Comparison of ENCODE assay signal across 1 cellular context in genomic region chr3:11846281-11847034, GRCh38.
TF ChIP-seq lines count a peak whose summit lies in the region.

A gene with protein sequence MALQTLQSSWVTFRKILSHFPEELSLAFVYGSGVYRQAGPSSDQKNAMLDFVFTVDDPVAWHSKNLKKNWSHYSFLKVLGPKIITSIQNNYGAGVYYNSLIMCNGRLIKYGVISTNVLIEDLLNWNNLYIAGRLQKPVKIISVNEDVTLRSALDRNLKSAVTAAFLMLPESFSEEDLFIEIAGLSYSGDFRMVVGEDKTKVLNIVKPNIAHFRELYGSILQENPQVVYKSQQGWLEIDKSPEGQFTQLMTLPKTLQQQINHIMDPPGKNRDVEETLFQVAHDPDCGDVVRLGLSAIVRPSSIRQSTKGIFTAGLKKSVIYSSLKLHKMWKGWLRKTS (minus strand): TSS chr3:11846885. CDS start chr3:11846636, 249 bp downstream.

TF ChIP-seq in HepG2, 621 proteins besides CTCF, POLR2A, EP300 and RAD21 (continued from another document and continues in another):
- TF ChIP-seq, protein P1, sequence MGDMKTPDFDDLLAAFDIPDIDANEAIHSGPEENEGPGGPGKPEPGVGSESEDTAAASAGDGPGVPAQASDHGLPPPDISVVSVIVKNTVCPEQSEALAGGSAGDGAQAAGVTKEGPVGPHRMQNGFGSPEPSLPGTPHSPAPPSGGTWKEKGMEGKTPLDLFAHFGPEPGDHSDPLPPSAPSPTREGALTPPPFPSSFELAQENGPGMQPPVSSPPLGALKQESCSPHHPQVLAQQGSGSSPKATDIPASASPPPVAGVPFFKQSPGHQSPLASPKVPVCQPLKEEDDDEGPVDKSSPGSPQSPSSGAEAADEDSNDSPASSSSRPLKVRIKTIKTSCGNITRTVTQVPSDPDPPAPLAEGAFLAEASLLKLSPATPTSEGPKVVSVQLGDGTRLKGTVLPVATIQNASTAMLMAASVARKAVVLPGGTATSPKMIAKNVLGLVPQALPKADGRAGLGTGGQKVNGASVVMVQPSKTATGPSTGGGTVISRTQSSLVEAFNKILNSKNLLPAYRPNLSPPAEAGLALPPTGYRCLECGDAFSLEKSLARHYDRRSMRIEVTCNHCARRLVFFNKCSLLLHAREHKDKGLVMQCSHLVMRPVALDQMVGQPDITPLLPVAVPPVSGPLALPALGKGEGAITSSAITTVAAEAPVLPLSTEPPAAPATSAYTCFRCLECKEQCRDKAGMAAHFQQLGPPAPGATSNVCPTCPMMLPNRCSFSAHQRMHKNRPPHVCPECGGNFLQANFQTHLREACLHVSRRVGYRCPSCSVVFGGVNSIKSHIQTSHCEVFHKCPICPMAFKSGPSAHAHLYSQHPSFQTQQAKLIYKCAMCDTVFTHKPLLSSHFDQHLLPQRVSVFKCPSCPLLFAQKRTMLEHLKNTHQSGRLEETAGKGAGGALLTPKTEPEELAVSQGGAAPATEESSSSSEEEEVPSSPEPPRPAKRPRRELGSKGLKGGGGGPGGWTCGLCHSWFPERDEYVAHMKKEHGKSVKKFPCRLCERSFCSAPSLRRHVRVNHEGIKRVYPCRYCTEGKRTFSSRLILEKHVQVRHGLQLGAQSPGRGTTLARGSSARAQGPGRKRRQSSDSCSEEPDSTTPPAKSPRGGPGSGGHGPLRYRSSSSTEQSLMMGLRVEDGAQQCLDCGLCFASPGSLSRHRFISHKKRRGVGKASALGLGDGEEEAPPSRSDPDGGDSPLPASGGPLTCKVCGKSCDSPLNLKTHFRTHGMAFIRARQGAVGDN (CRISPR knock-in tag; IDR thresholded peaks at IDR 0.05) = peak; percentile 91
- TF ChIP-seq, protein P2, sequence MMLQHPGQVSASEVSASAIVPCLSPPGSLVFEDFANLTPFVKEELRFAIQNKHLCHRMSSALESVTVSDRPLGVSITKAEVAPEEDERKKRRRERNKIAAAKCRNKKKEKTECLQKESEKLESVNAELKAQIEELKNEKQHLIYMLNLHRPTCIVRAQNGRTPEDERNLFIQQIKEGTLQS (CRISPR knock-in tag; IDR thresholded peaks at IDR 0.05) = no peak
- TF ChIP-seq ZNF598 (CRISPR knock-in tag; IDR thresholded peaks at IDR 0.05; ENCODE audit: borderline replicate concordance) (peak; percentile 83; the same call in 1 of the 2 replicates), JUNB (CRISPR knock-in tag; IDR thresholded peaks at IDR 0.05; ENCODE audit: borderline replicate concordance) (0 out of 2 replicates have a peak, but pooled peaks have one; percentile 24), ERF (CRISPR knock-in tag; IDR thresholded peaks at IDR 0.05) (peak; percentile 84; the same call in 1 of the 2 replicates), ZNF552 (CRISPR knock-in tag; IDR thresholded peaks at IDR 0.05; ENCODE audit: borderline replicate concordance) (peak; percentile 48; the same call in 1 of the 2 replicates), ONECUT2 (CRISPR knock-in tag; IDR thresholded peaks at IDR 0.05) (peak; percentile 46; the same call in 1 of the 2 replicates), HOXA9 (CRISPR knock-in tag; IDR thresholded peaks at IDR 0.05; ENCODE audit: borderline replicate concordance) (peak; percentile 67; the same call in 1 of the 2 replicates), YEATS2 (CRISPR knock-in tag; IDR thresholded peaks at IDR 0.05; ENCODE audit: borderline replicate concordance) (peak; percentile 99), SNAI1 (CRISPR knock-in tag; IDR thresholded peaks at IDR 0.05; ENCODE audit: borderline replicate concordance) (no peak), ZNF737 (CRISPR knock-in tag; IDR thresholded peaks at IDR 0.05; ENCODE audit: borderline replicate concordance) (peak; percentile 92), XBP1 (CRISPR knock-in tag; IDR thresholded peaks at IDR 0.05) (0 out of 2 replicates have a peak, but pooled peaks have one; percentile 41), HOXA3 (CRISPR knock-in tag; IDR thresholded peaks at IDR 0.05) (peak; percentile 93), GLI4 (CRISPR knock-in tag; IDR thresholded peaks at IDR 0.05; ENCODE audit: borderline replicate concordance) (peak; percentile 97; the same call in 1 of the 2 replicates), TARDBP (CRISPR knock-in tag; IDR thresholded peaks at IDR 0.05) (peak; percentile 84), GABPB1 (CRISPR knock-in tag; IDR thresholded peaks at IDR 0.05) (peak; percentile 95), SALL2 (CRISPR knock-in tag; IDR thresholded peaks at IDR 0.05) (peak; percentile 98), ZBTB2 (CRISPR knock-in tag; IDR thresholded peaks at IDR 0.05; ENCODE audit: low read depth) (0 out of 2 replicates have a peak, but pooled peaks have one; percentile 37), ZNF660 (CRISPR knock-in tag; IDR thresholded peaks at IDR 0.05; ENCODE audit: borderline replicate concordance, low read depth) (no peak), ETV6 (CRISPR knock-in tag; conservative IDR thresholded peaks at IDR 0.05) (peak; percentile 61; the same call in 1 of the 2 replicates), NFE2L2 (IDR thresholded peaks at IDR 0.05; ENCODE audit: low read length) (no peak), PAF1 (CRISPR knock-in tag; IDR thresholded peaks at IDR 0.05) (no peak), DRAP1 (CRISPR knock-in tag; IDR thresholded peaks at IDR 0.05) (peak; percentile 75), E2F2 (CRISPR knock-in tag; IDR thresholded peaks at IDR 0.05; ENCODE audit: borderline replicate concordance) (no peak), MEF2D (CRISPR knock-in tag; IDR thresholded peaks at IDR 0.05) (peak; percentile 53), ZNF160 (CRISPR knock-in tag; IDR thresholded peaks at IDR 0.05) (peak; percentile 74; the same call in 1 of the 2 replicates), MBNL3 (CRISPR knock-in tag; conservative IDR thresholded peaks at IDR 0.05) (no peak), ZNF205 (CRISPR knock-in tag; IDR thresholded peaks at IDR 0.05) (peak; percentile 67; the same call in 1 of the 2 replicates), ZNF33B (CRISPR knock-in tag; IDR thresholded peaks at IDR 0.05) (peak; percentile 62; the same call in 1 of the 2 replicates), HIVEP1 (CRISPR knock-in tag; IDR thresholded peaks at IDR 0.05) (peak; percentile 72)
- TF ChIP-seq, protein P3, sequence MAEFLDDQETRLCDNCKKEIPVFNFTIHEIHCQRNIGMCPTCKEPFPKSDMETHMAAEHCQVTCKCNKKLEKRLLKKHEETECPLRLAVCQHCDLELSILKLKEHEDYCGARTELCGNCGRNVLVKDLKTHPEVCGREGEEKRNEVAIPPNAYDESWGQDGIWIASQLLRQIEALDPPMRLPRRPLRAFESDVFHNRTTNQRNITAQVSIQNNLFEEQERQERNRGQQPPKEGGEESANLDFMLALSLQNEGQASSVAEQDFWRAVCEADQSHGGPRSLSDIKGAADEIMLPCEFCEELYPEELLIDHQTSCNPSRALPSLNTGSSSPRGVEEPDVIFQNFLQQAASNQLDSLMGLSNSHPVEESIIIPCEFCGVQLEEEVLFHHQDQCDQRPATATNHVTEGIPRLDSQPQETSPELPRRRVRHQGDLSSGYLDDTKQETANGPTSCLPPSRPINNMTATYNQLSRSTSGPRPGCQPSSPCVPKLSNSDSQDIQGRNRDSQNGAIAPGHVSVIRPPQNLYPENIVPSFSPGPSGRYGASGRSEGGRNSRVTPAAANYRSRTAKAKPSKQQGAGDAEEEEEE (CRISPR knock-in tag; IDR thresholded peaks at IDR 0.05; ENCODE audit: borderline replicate concordance) = peak; percentile 31; the same call in 1 of the 2 replicates
- TF ChIP-seq, protein P4, sequence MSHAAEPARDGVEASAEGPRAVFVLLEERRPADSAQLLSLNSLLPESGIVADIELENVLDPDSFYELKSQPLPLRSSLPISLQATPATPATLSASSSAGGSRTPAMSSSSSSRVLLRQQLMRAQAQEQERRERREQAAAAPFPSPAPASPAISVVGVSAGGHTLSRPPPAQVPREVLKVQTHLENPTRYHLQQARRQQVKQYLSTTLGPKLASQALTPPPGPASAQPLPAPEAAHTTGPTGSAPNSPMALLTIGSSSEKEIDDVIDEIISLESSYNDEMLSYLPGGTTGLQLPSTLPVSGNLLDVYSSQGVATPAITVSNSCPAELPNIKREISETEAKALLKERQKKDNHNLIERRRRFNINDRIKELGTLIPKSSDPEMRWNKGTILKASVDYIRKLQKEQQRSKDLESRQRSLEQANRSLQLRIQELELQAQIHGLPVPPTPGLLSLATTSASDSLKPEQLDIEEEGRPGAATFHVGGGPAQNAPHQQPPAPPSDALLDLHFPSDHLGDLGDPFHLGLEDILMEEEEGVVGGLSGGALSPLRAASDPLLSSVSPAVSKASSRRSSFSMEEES (CRISPR knock-in tag; IDR thresholded peaks at IDR 0.05) = peak; percentile 28; the same call in 1 of the 2 replicates
- TF ChIP-seq, protein P5, sequence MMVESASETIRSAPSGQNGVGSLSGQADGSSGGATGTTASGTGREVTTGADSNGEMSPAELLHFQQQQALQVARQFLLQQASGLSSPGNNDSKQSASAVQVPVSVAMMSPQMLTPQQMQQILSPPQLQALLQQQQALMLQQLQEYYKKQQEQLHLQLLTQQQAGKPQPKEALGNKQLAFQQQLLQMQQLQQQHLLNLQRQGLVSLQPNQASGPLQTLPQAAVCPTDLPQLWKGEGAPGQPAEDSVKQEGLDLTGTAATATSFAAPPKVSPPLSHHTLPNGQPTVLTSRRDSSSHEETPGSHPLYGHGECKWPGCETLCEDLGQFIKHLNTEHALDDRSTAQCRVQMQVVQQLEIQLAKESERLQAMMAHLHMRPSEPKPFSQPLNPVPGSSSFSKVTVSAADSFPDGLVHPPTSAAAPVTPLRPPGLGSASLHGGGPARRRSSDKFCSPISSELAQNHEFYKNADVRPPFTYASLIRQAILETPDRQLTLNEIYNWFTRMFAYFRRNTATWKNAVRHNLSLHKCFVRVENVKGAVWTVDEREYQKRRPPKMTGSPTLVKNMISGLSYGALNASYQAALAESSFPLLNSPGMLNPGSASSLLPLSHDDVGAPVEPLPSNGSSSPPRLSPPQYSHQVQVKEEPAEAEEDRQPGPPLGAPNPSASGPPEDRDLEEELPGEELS (CRISPR knock-in tag; IDR thresholded peaks at IDR 0.05) = peak; percentile 37; the same call in 1 of the 2 replicates
- TF ChIP-seq, protein P6, sequence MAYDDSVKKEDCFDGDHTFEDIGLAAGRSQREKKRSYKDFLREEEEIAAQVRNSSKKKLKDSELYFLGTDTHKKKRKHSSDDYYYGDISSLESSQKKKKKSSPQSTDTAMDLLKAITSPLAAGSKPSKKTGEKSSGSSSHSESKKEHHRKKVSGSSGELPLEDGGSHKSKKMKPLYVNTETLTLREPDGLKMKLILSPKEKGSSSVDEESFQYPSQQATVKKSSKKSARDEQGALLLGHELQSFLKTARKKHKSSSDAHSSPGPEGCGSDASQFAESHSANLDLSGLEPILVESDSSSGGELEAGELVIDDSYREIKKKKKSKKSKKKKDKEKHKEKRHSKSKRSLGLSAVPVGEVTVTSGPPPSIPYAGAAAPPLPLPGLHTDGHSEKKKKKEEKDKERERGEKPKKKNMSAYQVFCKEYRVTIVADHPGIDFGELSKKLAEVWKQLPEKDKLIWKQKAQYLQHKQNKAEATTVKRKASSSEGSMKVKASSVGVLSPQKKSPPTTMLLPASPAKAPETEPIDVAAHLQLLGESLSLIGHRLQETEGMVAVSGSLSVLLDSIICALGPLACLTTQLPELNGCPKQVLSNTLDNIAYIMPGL (CRISPR knock-in tag; IDR thresholded peaks at IDR 0.05; ENCODE audit: borderline replicate concordance in 1 of 2, low read depth in 1 of 2) = peak; percentile 97 to 99
- TF ChIP-seq, protein P7, sequence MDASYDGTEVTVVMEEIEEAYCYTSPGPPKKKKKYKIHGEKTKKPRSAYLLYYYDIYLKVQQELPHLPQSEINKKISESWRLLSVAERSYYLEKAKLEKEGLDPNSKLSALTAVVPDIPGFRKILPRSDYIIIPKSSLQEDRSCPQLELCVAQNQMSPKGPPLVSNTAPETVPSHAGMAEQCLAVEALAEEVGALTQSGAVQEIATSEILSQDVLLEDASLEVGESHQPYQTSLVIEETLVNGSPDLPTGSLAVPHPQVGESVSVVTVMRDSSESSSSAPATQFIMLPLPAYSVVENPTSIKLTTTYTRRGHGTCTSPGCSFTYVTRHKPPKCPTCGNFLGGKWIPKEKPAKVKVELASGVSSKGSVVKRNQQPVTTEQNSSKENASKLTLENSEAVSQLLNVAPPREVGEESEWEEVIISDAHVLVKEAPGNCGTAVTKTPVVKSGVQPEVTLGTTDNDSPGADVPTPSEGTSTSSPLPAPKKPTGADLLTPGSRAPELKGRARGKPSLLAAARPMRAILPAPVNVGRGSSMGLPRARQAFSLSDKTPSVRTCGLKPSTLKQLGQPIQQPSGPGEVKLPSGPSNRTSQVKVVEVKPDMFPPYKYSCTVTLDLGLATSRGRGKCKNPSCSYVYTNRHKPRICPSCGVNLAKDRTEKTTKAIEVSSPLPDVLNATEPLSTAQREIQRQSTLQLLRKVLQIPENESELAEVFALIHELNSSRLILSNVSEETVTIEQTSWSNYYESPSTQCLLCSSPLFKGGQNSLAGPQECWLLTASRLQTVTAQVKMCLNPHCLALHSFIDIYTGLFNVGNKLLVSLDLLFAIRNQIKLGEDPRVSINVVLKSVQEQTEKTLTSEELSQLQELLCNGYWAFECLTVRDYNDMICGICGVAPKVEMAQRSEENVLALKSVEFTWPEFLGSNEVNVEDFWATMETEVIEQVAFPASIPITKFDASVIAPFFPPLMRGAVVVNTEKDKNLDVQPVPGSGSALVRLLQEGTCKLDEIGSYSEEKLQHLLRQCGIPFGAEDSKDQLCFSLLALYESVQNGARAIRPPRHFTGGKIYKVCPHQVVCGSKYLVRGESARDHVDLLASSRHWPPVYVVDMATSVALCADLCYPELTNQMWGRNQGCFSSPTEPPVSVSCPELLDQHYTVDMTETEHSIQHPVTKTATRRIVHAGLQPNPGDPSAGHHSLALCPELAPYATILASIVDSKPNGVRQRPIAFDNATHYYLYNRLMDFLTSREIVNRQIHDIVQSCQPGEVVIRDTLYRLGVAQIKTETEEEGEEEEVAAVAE (CRISPR knock-in tag; IDR thresholded peaks at IDR 0.05; ENCODE audit: borderline replicate concordance) = no peak; the same call in 1 of the 2 replicates
